In genomic region chr5:135139397-135140134, GRCh38 we compare ENCODE assay signal across 11 cellular contexts.
A peak's percentile ranks its signal among the peaks of the same experiment; 100 is the strongest.
DNase-seq lines count a peak whose midpoint lies in the region; ATAC-seq, FAIRE-seq and TF ChIP-seq lines count a peak whose summit lies in the region.
"Had no signal": no experiment of that assay in that cellular context is flagged by ENCODE, and none has a peak within 500 bp of the region (broad histone marks: within the 10 kb centered on the region; RNA-seq: fewer than 3 reads in every experiment).

No MANE protein-coding gene starts in this region.

- H3K36me3 Mint-ChIP-seq in activated naive CD4-positive, alpha-beta T cell treated with anti-CD3 and anti-CD28 coated beads, Interleukin-2, amount 50 U/mL, for 72 hours = no peaks in the 10 kb centered on the region

- DNase-seq in HT1080 (ENCODE audit: low read depth) (peak; percentile 94), amniotic epithelial cell (ENCODE audit: low read depth) (peak; percentile 97), HepG2 (ENCODE audit: low spot score) (peak; percentile 45), testis (no peak)
- DNase-seq in activated naive CD4-positive, alpha-beta T cell treated with anti-CD3 and anti-CD28 coated beads, Interleukin-2, amount 50 U/mL, for 72 hours (ENCODE audit: low spot score in 2 of 2) = no peak
- DNase-seq: activated CD8-positive, alpha-beta T cell treated with anti-CD3 and anti-CD28 coated beads, Interleukin-2, amount 10 ng/mL, durations not matched to agents 7 days and 5 days; NCI-H1048 had no signal

- BruUV-seq in HepG2 (replicated peaks; lab: Mats Ljungman, UMichigan) = no TSS peak

- no peak overlapping the region for H3K9ac ChIP-seq in HepG2 (ENCODE audit: insufficient read depth, low read depth, low read length)

- H3K9me3 Mint-ChIP-seq in activated naive CD4-positive, alpha-beta T cell treated with anti-CD3 and anti-CD28 coated beads, Interleukin-2, amount 50 U/mL, for 72 hours = no peaks in the 10 kb centered on the region

- no peak overlapping the region for H3K4me2 ChIP-seq in HepG2 (ENCODE audit: low read depth, low read length)

- no peak for TF ChIP-seq RAD21 in HepG2 (CRISPR knock-in tag; IDR thresholded peaks at IDR 0.05)

- FAIRE-seq in HepG2 (lab: Jason Lieb, UNC) = no peak

- H3K79me2 ChIP-seq in ACC112 (ENCODE audit: control insufficient read depth, insufficient read depth, low read length, unreplicated experiment) (no peaks in the 10 kb centered on the region), HepG2 (ENCODE audit: insufficient read depth, low read length) (no peaks in the 10 kb centered on the region)

- CTCF ChIA-PET in HepG2 (lab: Yijun Ruan, JAX; ENCODE audit: low intra/inter-chr PET ratio, low total read pairs) = no interaction called here

- no peak overlapping the region for H3K27ac Mint-ChIP-seq in activated naive CD4-positive, alpha-beta T cell treated with anti-CD3 and anti-CD28 coated beads, Interleukin-2, amount 50 U/mL, for 72 hours
- H3K27ac Mint-ChIP-seq: activated CD8-positive, alpha-beta T cell treated with anti-CD3 and anti-CD28 coated beads, Interleukin-2, amount 10 ng/mL, durations not matched to agents 7 days and 5 days had no signal

- TF ChIP-seq POLR2A in HepG2 (IDR thresholded peaks at IDR 0.05; ENCODE audit: insufficient read depth in 1 of 2, low read depth in 2 of 2, low read length in 2 of 2) (no peak), testis (IDR thresholded peaks at IDR 0.05) (no peak)

- ATAC-seq in HepG2 (peak; percentile 33; the same call in 2 of the 3 replicates), HG03571 (IDR thresholded peaks at IDR 0.05; ENCODE audit: unreplicated experiment) (no peak), GM18873 (IDR thresholded peaks at IDR 0.05; ENCODE audit: low FRiP score, unreplicated experiment) (no peak)
- no peak for ATAC-seq in activated naive CD4-positive, alpha-beta T cell treated with anti-CD3 and anti-CD28 coated beads, Interleukin-2, amount 50 U/mL, for 72 hours
- ATAC-seq: activated CD8-positive, alpha-beta T cell treated with anti-CD3 and anti-CD28 coated beads, Interleukin-2, amount 10 ng/mL, durations not matched to agents 7 days and 5 days had no signal

- intact Hi-C loops in HepG2 (cut with micrococcal nuclease; ENCODE audit: unreplicated experiment) = no loop called here
- intact Hi-C loops in testis (cut with DNase I; ENCODE audit: low total_unique reads) = no loop called here

- H4K20me1 ChIP-seq in HepG2 (ENCODE audit: insufficient read depth, low read length) = no peaks in the 10 kb centered on the region

- H3K4me3 ChIP-seq in ACC112 (ENCODE audit: low read depth, low read length) (peak overlapping the region; percentile 39; the same call in 1 of the 2 replicates), HepG2 (replicated peaks in 1 of 3; ENCODE audit: insufficient read depth in 1 of 3, low read depth in 2 of 3, low read length in 3 of 3) (no peak overlapping the region), testis (no peak overlapping the region)
- H3K4me3 ChIP-seq: tibial artery had no signal

- H3K36me3 ChIP-seq in ACC112 (ENCODE audit: insufficient read depth, low read length) = no peaks in the 10 kb centered on the region
- H3K36me3 ChIP-seq in HepG2 (replicated peaks in 1 of 2; ENCODE audit: control insufficient read depth in 1 of 2, insufficient read depth in 2 of 2, low read length in 2 of 2) = no peaks in the 10 kb centered on the region
- H3K36me3 ChIP-seq in testis (ENCODE audit: low read depth, missing control alignments) = no peaks in the 10 kb centered on the region
- H3K36me3 ChIP-seq: tibial artery had no signal

- in situ Hi-C loops in HepG2 (cut with HindIII; ENCODE audit: extremely low pct_ligation_motif_present, low pct_unique_long_range_greater_than_20kb) = no loop called here

- TF ChIP-seq EP300 in HepG2 (IDR thresholded peaks at IDR 0.05; ENCODE audit: low read depth in 2 of 2, low read length in 2 of 2) (no peak), HepG2 (CRISPR knock-in tag; IDR thresholded peaks at IDR 0.05; ENCODE audit: borderline replicate concordance) (no peak)

- 78% methylated on average over 12 of the region's 12 CpGs for WGBS in HepG2 (ENCODE audit: low lambda C conversion rate)
- WGBS in testis, 2 donors = 61 to 64% methylated on average over 12 of the region's 12 CpGs

- H3K27me3 ChIP-seq in ACC112 (ENCODE audit: insufficient read depth, low read length) = no peaks in the 10 kb centered on the region
- no peaks in the 10 kb centered on the region for H3K27me3 ChIP-seq in HepG2 (ENCODE audit: control insufficient read depth in 1 of 2, insufficient read depth in 2 of 2, low read length in 2 of 2)
- H3K27me3 ChIP-seq in testis = no peaks in the 10 kb centered on the region
- H3K27me3 ChIP-seq: tibial artery had no signal

- peaks cover 30% of the 10 kb centered on the region for H3K4me1 ChIP-seq in ACC112 (ENCODE audit: control insufficient read depth, insufficient read depth, low read length, unreplicated experiment)
- peaks cover 48% of the 10 kb centered on the region for H3K4me1 ChIP-seq in HepG2 (ENCODE audit: insufficient read depth, low read length)
- H3K4me1 ChIP-seq in testis = no peaks in the 10 kb centered on the region
- H3K4me1 ChIP-seq: tibial artery had no signal

- H2AFZ ChIP-seq in ACC112 (ENCODE audit: low read length, unreplicated experiment) (no peak overlapping the region), HepG2 (ENCODE audit: low read length) (no peak overlapping the region)

- H3K27ac ChIP-seq in ACC112 (ENCODE audit: low read depth, low read length) (peak overlapping the region; percentile 39), HepG2 (ENCODE audit: extremely low read length, insufficient read depth, low read length) (no peak overlapping the region), testis (no peak overlapping the region)
- H3K27ac ChIP-seq: tibial artery had no signal

- no peaks in the 10 kb centered on the region for H3K9me3 ChIP-seq in HepG2 (ENCODE audit: low read length)
- no peaks in the 10 kb centered on the region for H3K9me3 ChIP-seq in testis
- H3K9me3 ChIP-seq: tibial artery had no signal

- TF ChIP-seq CTCF in HepG2 (CRISPR knock-in tag; IDR thresholded peaks at IDR 0.05) = no peak
- no peak for TF ChIP-seq CTCF in testis (IDR thresholded peaks at IDR 0.05)

- POLR2A ChIA-PET in HepG2 (lab: Yijun Ruan, JAX) = interaction anchor here (2.1 kb wide), 1 partner anchor 17 kb away, joined by 6 read pairs; no protein-coding TSS in a partner anchor

TF ChIP-seq in HepG2, 621 proteins besides CTCF, POLR2A, EP300 and RAD21:
- TF ChIP-seq FOSL2 (CRISPR knock-in tag; IDR thresholded peaks at IDR 0.05) (peak; percentile 91), ATF3 (CRISPR knock-in tag; IDR thresholded peaks at IDR 0.05) (0 out of 2 replicates have a peak, but pooled peaks have one; percentile 23), CEBPB (IDR thresholded peaks at IDR 0.05; ENCODE audit: borderline replicate concordance, low read depth, low read length) (peak; percentile 90), IRF2 (CRISPR knock-in tag; IDR thresholded peaks at IDR 0.05) (no peak), ZNF30 (CRISPR knock-in tag; IDR thresholded peaks at IDR 0.05) (no peak), HIC2 (CRISPR knock-in tag; IDR thresholded peaks at IDR 0.05; ENCODE audit: low read depth) (no peak), NFYB (CRISPR knock-in tag; IDR thresholded peaks at IDR 0.05) (no peak), CEBPG (CRISPR knock-in tag; IDR thresholded peaks at IDR 0.05) (peak; percentile 67), ONECUT2 (CRISPR knock-in tag; IDR thresholded peaks at IDR 0.05) (no peak), MXD3 (CRISPR knock-in tag; IDR thresholded peaks at IDR 0.05) (no peak), ZNF605 (CRISPR knock-in tag; IDR thresholded peaks at IDR 0.05) (no peak), GATAD2A (CRISPR knock-in tag; IDR thresholded peaks at IDR 0.05) (peak; percentile 40; the same call in 1 of the 2 replicates), NFRKB (IDR thresholded peaks at IDR 0.05) (no peak), TEAD3 (CRISPR knock-in tag; optimal IDR thresholded peaks at IDR 0.05; ENCODE audit: borderline replicate concordance) (peak; percentile 53)
- TF ChIP-seq, protein P1, sequence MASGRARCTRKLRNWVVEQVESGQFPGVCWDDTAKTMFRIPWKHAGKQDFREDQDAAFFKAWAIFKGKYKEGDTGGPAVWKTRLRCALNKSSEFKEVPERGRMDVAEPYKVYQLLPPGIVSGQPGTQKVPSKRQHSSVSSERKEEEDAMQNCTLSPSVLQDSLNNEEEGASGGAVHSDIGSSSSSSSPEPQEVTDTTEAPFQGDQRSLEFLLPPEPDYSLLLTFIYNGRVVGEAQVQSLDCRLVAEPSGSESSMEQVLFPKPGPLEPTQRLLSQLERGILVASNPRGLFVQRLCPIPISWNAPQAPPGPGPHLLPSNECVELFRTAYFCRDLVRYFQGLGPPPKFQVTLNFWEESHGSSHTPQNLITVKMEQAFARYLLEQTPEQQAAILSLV (CRISPR knock-in tag; IDR thresholded peaks at IDR 0.05; ENCODE audit: borderline replicate concordance) = no peak
TF ChIP-seq in HepG2: peak in this region for 6.

Comparison
In these comparisons a context has a peak if more than half of its experiments do, and no peak if none do; other contexts are left out.
1. DNase-seq: peak in HT1080 (single experiment), amniotic epithelial cell (single experiment) and HepG2 (single experiment); none in testis (single experiment) and activated naive CD4-positive, alpha-beta T cell treated with anti-CD3 and anti-CD28 coated beads, Interleukin-2, amount 50 U/mL, for 72 hours (0 of 2).